Comparison of ENCODE assay signal across 1 cellular context in genomic region chr10:31142026-31142425, GRCh38.
TF ChIP-seq lines count a peak whose summit lies in the region.

No MANE protein-coding gene starts in this region.

TF ChIP-seq in WTC11, 78 proteins besides CTCF, POLR2A, EP300 and RAD21 (continued from another document):
- TF ChIP-seq AFF4 (CRISPR knock-in tag; IDR thresholded peaks at IDR 0.05; ENCODE audit: borderline replicate concordance) (no peak), AR (CRISPR knock-in tag; IDR thresholded peaks at IDR 0.05) (no peak), USF2 (CRISPR knock-in tag; IDR thresholded peaks at IDR 0.05) (no peak), ZNF138 (CRISPR knock-in tag; conservative IDR thresholded peaks at IDR 0.05) (no peak), CREB1 (CRISPR knock-in tag; IDR thresholded peaks at IDR 0.05) (no peak), FOXP1 (CRISPR knock-in tag; IDR thresholded peaks at IDR 0.05; ENCODE audit: borderline replicate concordance) (no peak), IRF1 (CRISPR knock-in tag; IDR thresholded peaks at IDR 0.05) (no peak)
